1 cellular context compared by ENCODE assay signal in the genomic region with DNA sequence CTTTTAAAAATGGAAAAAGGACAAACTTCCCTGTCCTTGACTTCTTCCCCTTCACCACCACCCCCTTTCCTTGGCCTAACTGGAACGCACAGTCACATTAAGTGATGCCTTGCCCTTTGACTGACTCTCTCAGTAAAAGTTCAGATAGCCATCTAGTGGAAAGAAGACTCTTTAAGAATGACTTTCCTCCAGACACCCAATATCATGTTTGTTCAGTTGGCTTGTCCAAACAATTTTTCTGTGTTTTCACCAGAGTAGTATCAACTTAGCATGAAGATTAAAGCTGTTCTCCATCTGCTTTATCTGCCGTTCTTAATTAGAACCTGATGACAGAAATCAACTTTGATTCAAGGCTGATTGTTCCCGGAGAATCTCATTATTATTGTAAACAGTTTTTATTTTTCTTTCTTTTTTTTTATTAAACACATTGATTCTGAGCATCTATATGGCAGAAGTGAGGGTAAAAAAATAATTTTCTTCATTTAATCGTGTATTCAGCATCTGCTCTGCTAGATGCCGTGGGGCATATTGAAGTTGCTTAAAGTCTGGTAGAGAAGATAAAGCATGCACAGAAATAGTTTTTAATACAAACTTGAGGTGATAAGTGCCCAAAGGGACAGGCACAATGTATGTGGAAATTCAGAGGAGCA.
TF ChIP-seq lines count a peak whose summit lies in the region.

No MANE protein-coding gene starts in this region.

TF ChIP-seq in K562, 482 proteins besides CTCF, POLR2A, EP300 and RAD21 (continued from another document and continues in another):
- TF ChIP-seq FOXM1 (IDR thresholded peaks at IDR 0.05; ENCODE audit: low read depth) (peak; percentile 70; the same call in 1 of the 2 replicates), FOXM1 (CRISPR knock-in tag; IDR thresholded peaks at IDR 0.05; ENCODE audit: low read depth) (no peak), HOXB6 (CRISPR knock-in tag; IDR thresholded peaks at IDR 0.05; ENCODE audit: borderline replicate concordance) (no peak), DNMT1 (IDR thresholded peaks at IDR 0.05) (no peak), HEY1 (CRISPR knock-in tag; IDR thresholded peaks at IDR 0.05; ENCODE audit: borderline replicate concordance) (no peak), EWSR1 (IDR thresholded peaks at IDR 0.05; ENCODE audit: borderline replicate concordance, low read depth, partially characterized antibody) (no peak), HDAC6 (IDR thresholded peaks at IDR 0.05; ENCODE audit: low read depth, low read length) (no peak), RHOXF2B (CRISPR knock-in tag; conservative IDR thresholded peaks at IDR 0.05) (no peak), MYC (IDR thresholded peaks at IDR 0.05; ENCODE audit: low read depth, low read length) (no peak), MYC (CRISPR knock-in tag; IDR thresholded peaks at IDR 0.05; ENCODE audit: borderline replicate concordance, low read depth) (no peak), ZNF609 (CRISPR knock-in tag; IDR thresholded peaks at IDR 0.05; ENCODE audit: borderline replicate concordance) (no peak), GABPB2 (CRISPR knock-in tag; conservative IDR thresholded peaks at IDR 0.05) (no peak), GABPA (tag; conservative IDR thresholded peaks at IDR 0.05; ENCODE audit: low read depth) (no peak), ZSCAN32 (CRISPR knock-in tag; IDR thresholded peaks at IDR 0.05) (no peak), XRCC4 (IDR thresholded peaks at IDR 0.05; ENCODE audit: extremely low read depth, insufficient read depth, insufficient read length) (no peak), ZNF140 (CRISPR knock-in tag; IDR thresholded peaks at IDR 0.05) (no peak), MBD1 (CRISPR knock-in tag; IDR thresholded peaks at IDR 0.05) (no peak), POLR2B (IDR thresholded peaks at IDR 0.05; ENCODE audit: low read depth, partially characterized antibody) (no peak), NELFE (IDR thresholded peaks at IDR 0.05; ENCODE audit: insufficient read depth, insufficient read length) (no peak), C11orf30 (IDR thresholded peaks at IDR 0.05; ENCODE audit: low read depth) (no peak), HINFP (tag; conservative IDR thresholded peaks at IDR 0.05; ENCODE audit: low read depth) (no peak), TEAD4 (IDR thresholded peaks at IDR 0.05; ENCODE audit: low read length) (peak; percentile 80), TEAD4 (CRISPR knock-in tag; IDR thresholded peaks at IDR 0.05; ENCODE audit: borderline replicate concordance) (no peak), ETV1 (tag; conservative IDR thresholded peaks at IDR 0.05; ENCODE audit: low read depth) (no peak), CTCFL (IDR thresholded peaks at IDR 0.05; ENCODE audit: borderline replicate concordance, insufficient read depth, low read depth, low read length, poor library complexity, severe bottlenecking) (no peak), CHAMP1 (IDR thresholded peaks at IDR 0.05) (no peak), TFAM (CRISPR knock-in tag; conservative IDR thresholded peaks at IDR 0.05) (no peak), ETV5 (CRISPR knock-in tag; IDR thresholded peaks at IDR 0.05; ENCODE audit: low read depth) (no peak), NR0B1 (IDR thresholded peaks at IDR 0.05; ENCODE audit: partially characterized antibody) (no peak), CBX1 (IDR thresholded peaks at IDR 0.05; ENCODE audit: low read depth) (no peak)
- TF ChIP-seq, protein P1, sequence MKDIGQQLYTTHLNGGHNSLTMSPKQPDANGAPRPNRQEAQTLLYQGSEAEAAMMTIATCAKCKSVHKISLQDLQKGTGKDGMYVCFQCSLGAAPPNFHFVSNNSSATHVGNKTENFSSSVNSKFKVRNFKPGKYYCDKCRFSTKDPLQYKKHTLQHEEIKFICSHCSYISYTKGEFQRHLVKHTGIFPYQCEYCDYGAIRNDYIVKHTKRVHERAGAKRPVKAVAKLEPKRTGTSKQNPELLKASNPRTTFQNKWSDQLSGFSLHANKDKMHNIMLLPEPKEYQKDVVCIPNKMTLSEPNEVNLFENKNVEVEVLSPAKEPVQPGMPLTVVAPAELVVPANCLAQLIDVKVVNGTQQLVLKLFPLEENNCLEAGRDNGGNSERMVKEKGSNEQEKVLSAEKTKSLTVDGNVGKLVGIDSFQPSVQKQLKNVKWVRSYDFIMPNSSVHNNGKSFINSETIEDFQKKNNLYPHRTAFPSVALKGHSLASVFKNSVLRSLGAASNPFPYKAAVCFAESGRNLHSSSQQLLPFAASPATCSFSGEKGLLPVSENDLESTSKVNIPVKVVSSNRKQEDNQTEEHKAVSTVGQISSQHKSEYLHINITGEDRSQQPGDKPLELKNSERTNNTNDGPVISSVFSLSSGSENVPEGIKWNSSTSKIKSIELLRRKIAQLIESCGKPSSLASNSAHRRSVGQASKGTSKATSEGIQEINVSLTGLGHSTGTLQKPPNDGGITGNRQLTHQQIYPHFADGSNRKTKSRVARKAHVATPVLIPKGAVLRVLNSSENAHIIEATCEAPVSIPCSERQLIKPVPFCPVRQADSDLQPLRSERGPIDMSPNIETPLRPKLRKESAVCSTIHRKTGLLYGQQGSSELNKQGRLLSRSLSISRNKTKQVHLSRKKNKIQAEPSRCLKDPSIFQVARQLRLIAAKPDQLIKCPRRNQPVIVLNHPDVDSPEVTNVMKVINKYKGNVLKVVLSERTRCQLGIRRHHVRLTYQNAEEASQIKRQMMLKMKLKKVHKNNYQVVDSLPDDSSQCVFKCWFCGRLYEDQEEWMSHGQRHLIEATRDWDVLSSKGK (CRISPR knock-in tag; IDR thresholded peaks at IDR 0.05) = no peak
- TF ChIP-seq, protein P2, sequence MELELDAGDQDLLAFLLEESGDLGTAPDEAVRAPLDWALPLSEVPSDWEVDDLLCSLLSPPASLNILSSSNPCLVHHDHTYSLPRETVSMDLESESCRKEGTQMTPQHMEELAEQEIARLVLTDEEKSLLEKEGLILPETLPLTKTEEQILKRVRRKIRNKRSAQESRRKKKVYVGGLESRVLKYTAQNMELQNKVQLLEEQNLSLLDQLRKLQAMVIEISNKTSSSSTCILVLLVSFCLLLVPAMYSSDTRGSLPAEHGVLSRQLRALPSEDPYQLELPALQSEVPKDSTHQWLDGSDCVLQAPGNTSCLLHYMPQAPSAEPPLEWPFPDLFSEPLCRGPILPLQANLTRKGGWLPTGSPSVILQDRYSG (tag; conservative IDR thresholded peaks at IDR 0.05; ENCODE audit: low read depth) = no peak
- TF ChIP-seq, protein P3, sequence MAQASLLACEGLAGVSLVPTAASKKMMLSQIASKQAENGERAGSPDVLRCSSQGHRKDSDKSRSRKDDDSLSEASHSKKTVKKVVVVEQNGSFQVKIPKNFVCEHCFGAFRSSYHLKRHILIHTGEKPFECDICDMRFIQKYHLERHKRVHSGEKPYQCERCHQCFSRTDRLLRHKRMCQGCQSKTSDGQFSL (CRISPR knock-in tag; IDR thresholded peaks at IDR 0.05) = no peak
- TF ChIP-seq, protein P3 (tag; IDR thresholded peaks at IDR 0.05) = no peak
